Comparison of ENCODE assay signal across 1 cellular context in the genomic region with DNA sequence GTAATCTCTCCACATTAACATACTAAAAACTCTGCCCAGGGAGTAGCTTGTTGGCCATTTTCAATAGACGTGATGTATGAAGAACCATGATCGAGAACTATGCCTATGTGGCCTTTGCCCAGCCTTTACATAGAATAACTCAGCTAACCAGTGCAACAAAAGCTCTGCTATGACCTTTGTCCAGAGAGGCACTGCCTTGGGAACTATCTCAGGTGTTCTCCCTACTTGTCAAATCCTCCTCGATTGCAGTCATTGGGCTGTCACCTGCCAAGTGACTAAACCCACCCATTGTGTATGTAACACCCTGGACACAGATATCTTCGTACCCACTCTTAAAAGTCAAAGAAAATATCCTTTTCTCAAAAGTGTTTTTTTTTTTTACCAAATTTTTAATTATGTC.
TF ChIP-seq lines count a peak whose summit lies in the region.

No MANE protein-coding gene starts in this region.

TF ChIP-seq in SK-N-SH treated with all-trans-retinoic acid at 6 μM for 48 hours, 23 proteins besides CTCF, POLR2A, EP300 and RAD21 (continued from another document):
- TF ChIP-seq, protein P1, sequence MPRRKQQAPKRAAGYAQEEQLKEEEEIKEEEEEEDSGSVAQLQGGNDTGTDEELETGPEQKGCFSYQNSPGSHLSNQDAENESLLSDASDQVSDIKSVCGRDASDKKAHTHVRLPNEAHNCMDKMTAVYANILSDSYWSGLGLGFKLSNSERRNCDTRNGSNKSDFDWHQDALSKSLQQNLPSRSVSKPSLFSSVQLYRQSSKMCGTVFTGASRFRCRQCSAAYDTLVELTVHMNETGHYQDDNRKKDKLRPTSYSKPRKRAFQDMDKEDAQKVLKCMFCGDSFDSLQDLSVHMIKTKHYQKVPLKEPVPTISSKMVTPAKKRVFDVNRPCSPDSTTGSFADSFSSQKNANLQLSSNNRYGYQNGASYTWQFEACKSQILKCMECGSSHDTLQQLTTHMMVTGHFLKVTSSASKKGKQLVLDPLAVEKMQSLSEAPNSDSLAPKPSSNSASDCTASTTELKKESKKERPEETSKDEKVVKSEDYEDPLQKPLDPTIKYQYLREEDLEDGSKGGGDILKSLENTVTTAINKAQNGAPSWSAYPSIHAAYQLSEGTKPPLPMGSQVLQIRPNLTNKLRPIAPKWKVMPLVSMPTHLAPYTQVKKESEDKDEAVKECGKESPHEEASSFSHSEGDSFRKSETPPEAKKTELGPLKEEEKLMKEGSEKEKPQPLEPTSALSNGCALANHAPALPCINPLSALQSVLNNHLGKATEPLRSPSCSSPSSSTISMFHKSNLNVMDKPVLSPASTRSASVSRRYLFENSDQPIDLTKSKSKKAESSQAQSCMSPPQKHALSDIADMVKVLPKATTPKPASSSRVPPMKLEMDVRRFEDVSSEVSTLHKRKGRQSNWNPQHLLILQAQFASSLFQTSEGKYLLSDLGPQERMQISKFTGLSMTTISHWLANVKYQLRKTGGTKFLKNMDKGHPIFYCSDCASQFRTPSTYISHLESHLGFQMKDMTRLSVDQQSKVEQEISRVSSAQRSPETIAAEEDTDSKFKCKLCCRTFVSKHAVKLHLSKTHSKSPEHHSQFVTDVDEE (CRISPR knock-in tag; IDR thresholded peaks at IDR 0.05), result no peak
- TF ChIP-seq BACH2 (CRISPR knock-in tag; IDR thresholded peaks at IDR 0.05; ENCODE audit: borderline replicate concordance), result no peak
- TF ChIP-seq OSR1 (CRISPR knock-in tag; IDR thresholded peaks at IDR 0.05), result no peak
- no peak for TF ChIP-seq ZNF70 (CRISPR knock-in tag; IDR thresholded peaks at IDR 0.05)
- TF ChIP-seq ESRRG (CRISPR knock-in tag; IDR thresholded peaks at IDR 0.05), result no peak
- no peak for TF ChIP-seq TCF4 (CRISPR knock-in tag; IDR thresholded peaks at IDR 0.05; ENCODE audit: borderline replicate concordance)
- TF ChIP-seq ZNF565 (CRISPR knock-in tag; conservative IDR thresholded peaks at IDR 0.05; ENCODE audit: low read depth), result no peak
- TF ChIP-seq ISL1 (CRISPR knock-in tag; IDR thresholded peaks at IDR 0.05), result no peak
- no peak for TF ChIP-seq ZNF8 (CRISPR knock-in tag; IDR thresholded peaks at IDR 0.05)
- TF ChIP-seq TOX (CRISPR knock-in tag; IDR thresholded peaks at IDR 0.05; ENCODE audit: borderline replicate concordance), result no peak
- TF ChIP-seq ARNTL (CRISPR knock-in tag; IDR thresholded peaks at IDR 0.05; ENCODE audit: borderline replicate concordance, low read depth), result no peak
- no peak for TF ChIP-seq ZFP30 (CRISPR knock-in tag; IDR thresholded peaks at IDR 0.05)
- no peak for TF ChIP-seq PPARA (CRISPR knock-in tag; IDR thresholded peaks at IDR 0.05; ENCODE audit: borderline replicate concordance)
- TF ChIP-seq CSRNP3 (CRISPR knock-in tag; IDR thresholded peaks at IDR 0.05), result no peak
- TF ChIP-seq ZC3H10 (CRISPR knock-in tag; IDR thresholded peaks at IDR 0.05), result no peak
